12 cellular contexts compared by ENCODE assay signal in the genomic region with DNA sequence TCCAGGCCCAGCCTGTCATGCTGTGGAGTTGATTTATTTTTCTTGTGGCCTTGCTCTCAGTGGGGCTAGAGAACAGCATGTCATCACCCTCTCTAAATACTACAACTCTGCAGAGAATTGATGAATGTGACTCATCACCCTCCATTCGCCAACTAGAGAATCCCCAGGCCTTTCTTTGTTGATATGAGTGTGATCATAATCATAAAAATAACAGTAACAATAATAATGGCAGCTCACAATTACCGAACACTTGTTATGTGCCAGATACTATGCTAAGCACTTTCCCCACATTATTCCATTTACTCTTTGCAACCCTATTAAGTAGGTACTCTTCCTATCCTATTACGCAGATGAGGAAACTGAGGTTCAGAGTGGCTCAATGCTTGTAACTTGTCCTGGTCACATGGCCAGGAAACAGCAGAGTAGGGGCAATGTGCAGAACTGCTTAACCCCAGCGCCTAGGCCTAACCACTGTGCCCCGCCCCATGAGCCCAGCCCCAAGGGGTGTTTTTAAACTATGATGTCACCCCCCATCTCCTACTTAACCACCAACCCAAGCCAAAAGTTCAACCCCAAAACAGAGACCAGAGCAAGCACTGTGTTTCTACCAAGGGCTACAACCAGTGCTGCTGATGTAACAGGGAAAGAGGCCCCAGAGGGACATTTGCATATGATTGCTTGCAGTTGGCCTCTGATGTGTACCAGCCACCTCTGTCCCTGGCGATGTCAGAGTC.
DNase-seq lines count a peak whose midpoint lies in the region; ATAC-seq and TF ChIP-seq lines count a peak whose summit lies in the region.
"Had no signal": no experiment of that assay in that cellular context is flagged by ENCODE, and none has a peak within 500 bp of the region (broad histone marks: within the 10 kb centered on the region; RNA-seq: fewer than 3 reads in every experiment).

No MANE protein-coding gene starts in this region.

- H3K9ac ChIP-seq in iPS-20b (ENCODE audit: low read depth, low read length): peak overlapping the region; percentile 9; the same call in 1 of the 2 replicates

- DNase-seq in activated naive CD4-positive, alpha-beta T cell treated with anti-CD3 and anti-CD28 coated beads, Interleukin-2, amount 10 ng/mL, durations not matched to agents 7 days and 5 days: peak; percentile 27
- DNase-seq in activated naive CD4-positive, alpha-beta T cell treated with anti-CD3 and anti-CD28 coated beads, Interleukin-2, amount 50 U/mL, for 16 hours: no peak
- DNase-seq in adrenal gland (peak in 5 of 7 donors; percentile 43 to 68 (median 60)), aorta (peak in 1 of 2 donors; percentile 16), nucleus accumbens (lab: John Stamatoyannopoulos, UW) (no peak), SW 1271 (lab: John Stamatoyannopoulos, UW) (no peak), NCI-H1048 (lab: John Stamatoyannopoulos, UW) (no peak)
- DNase-seq: AML-193, cerebellar nuclear complex, T-cell had no signal

- H3K27ac ChIP-seq in adrenal gland (no peak overlapping the region), iPS-20b (ENCODE audit: low read length) (no peak overlapping the region), aorta (ENCODE audit: low read depth in 1 of 2, low read length in 2 of 2) (peak overlapping the region in 1 of 2 donors; percentile 25)

- 75 to 79% (median 76%) methylated on average over 6 of the region's 6 CpGs for WGBS in adrenal gland, 4 donors
- WGBS in aorta, 2 donors: 61 to 65% methylated on average over 6 of the region's 6 CpGs

- H3K36me3 ChIP-seq in adrenal gland (replicated peaks in 1 of 2): no peaks in the 10 kb centered on the region
- H3K36me3 ChIP-seq in iPS-20b (ENCODE audit: insufficient read depth, low read depth, low read length): no peaks in the 10 kb centered on the region
- no peaks in the 10 kb centered on the region for H3K36me3 ChIP-seq in aorta (ENCODE audit: control insufficient read depth in 1 of 2, insufficient read depth in 2 of 2, low read length in 1 of 2)

- no peaks in the 10 kb centered on the region for H3K9me3 Mint-ChIP-seq in activated naive CD4-positive, alpha-beta T cell treated with anti-CD3 and anti-CD28 coated beads, Interleukin-2, amount 10 ng/mL, durations not matched to agents 7 days and 5 days
- H3K9me3 Mint-ChIP-seq: memory B cell, T-cell had no signal

- no peak overlapping the region for H3K4me3 ChIP-seq in adrenal gland
- no peak overlapping the region for H3K4me3 ChIP-seq in iPS-20b (ENCODE audit: low read length)
- no peak overlapping the region for H3K4me3 ChIP-seq in aorta (ENCODE audit: low read length in 2 of 2)

- H3K4me3 Mint-ChIP-seq in activated naive CD4-positive, alpha-beta T cell treated with anti-CD3 and anti-CD28 coated beads, Interleukin-2, amount 10 ng/mL, durations not matched to agents 7 days and 5 days: no peak overlapping the region
- H3K4me3 Mint-ChIP-seq: memory B cell, T-cell had no signal

- peak; percentile 6 for ATAC-seq in aorta (ENCODE audit: low FRiP score)
- ATAC-seq: T-cell had no signal

- intact Hi-C loops in adrenal gland (cut with DNase I): no loop called here
- intact Hi-C loops in aorta (cut with DNase I): no loop called here

- no peak overlapping the region for H3K27ac Mint-ChIP-seq in activated naive CD4-positive, alpha-beta T cell treated with anti-CD3 and anti-CD28 coated beads, Interleukin-2, amount 10 ng/mL, durations not matched to agents 7 days and 5 days
- H3K27ac Mint-ChIP-seq: memory B cell, T-cell had no signal

- no peak for TF ChIP-seq CTCF in adrenal gland (IDR thresholded peaks at IDR 0.05)

- H3K4me1 ChIP-seq in adrenal gland (replicated peaks in 1 of 2) (peaks cover 15 to 21% of the 10 kb centered on the region in 2 donors), iPS-20b (ENCODE audit: insufficient read depth, low read length) (peaks cover 10% of the 10 kb centered on the region; the same call in 1 of the 2 replicates), aorta (ENCODE audit: control insufficient read depth in 1 of 2, insufficient read depth in 2 of 2, low read length in 2 of 2) (no peaks in the 10 kb centered on the region)

- CTCF ChIA-PET in activated naive CD4-positive, alpha-beta T cell treated with anti-CD3 and anti-CD28 coated beads, Interleukin-2, amount 10 ng/mL, durations not matched to agents 7 days and 5 days (lab: Charles Lee): no interaction called here

- TF ChIP-seq POLR2A in adrenal gland (IDR thresholded peaks at IDR 0.05): no peak

- peaks cover 19% of the 10 kb centered on the region for H3K27me3 Mint-ChIP-seq in activated naive CD4-positive, alpha-beta T cell treated with anti-CD3 and anti-CD28 coated beads, Interleukin-2, amount 10 ng/mL, durations not matched to agents 7 days and 5 days

- H3K9me3 ChIP-seq in adrenal gland (replicated peaks in 1 of 3) (no peaks in the 10 kb centered on the region), iPS-20b (ENCODE audit: insufficient read depth, low read depth, low read length) (no peaks in the 10 kb centered on the region), aorta (ENCODE audit: control insufficient read depth, low read length) (no peaks in the 10 kb centered on the region)

- peaks cover 8% of the 10 kb centered on the region for H3K4me1 Mint-ChIP-seq in activated naive CD4-positive, alpha-beta T cell treated with anti-CD3 and anti-CD28 coated beads, Interleukin-2, amount 10 ng/mL, durations not matched to agents 7 days and 5 days
- H3K4me1 Mint-ChIP-seq: memory B cell, T-cell had no signal

- H3K27me3 ChIP-seq in adrenal gland (no peaks in the 10 kb centered on the region), iPS-20b (ENCODE audit: insufficient read depth, low read length) (no peaks in the 10 kb centered on the region), aorta (ENCODE audit: control insufficient read depth in 1 of 2, insufficient read depth in 2 of 2, low read length in 1 of 2) (no peaks in the 10 kb centered on the region)

- H3K36me3 Mint-ChIP-seq in activated naive CD4-positive, alpha-beta T cell treated with anti-CD3 and anti-CD28 coated beads, Interleukin-2, amount 10 ng/mL, durations not matched to agents 7 days and 5 days: no peaks in the 10 kb centered on the region
- H3K36me3 Mint-ChIP-seq: memory B cell, T-cell had no signal

Comparison
In these comparisons a context has a peak if more than half of its experiments do, and no peak if none do; other contexts are left out.
1. DNase-seq: peak in activated naive CD4-positive, alpha-beta T cell treated with anti-CD3 and anti-CD28 coated beads, Interleukin-2, amount 10 ng/mL, durations not matched to agents 7 days and 5 days (single experiment) and adrenal gland (5 of 7); none in activated naive CD4-positive, alpha-beta T cell treated with anti-CD3 and anti-CD28 coated beads, Interleukin-2, amount 50 U/mL, for 16 hours (single experiment), nucleus accumbens (0 of 56), SW 1271 (0 of 2) and NCI-H1048 (single experiment).